ENCODE assay signal across 11 cellular contexts in the genomic region with DNA sequence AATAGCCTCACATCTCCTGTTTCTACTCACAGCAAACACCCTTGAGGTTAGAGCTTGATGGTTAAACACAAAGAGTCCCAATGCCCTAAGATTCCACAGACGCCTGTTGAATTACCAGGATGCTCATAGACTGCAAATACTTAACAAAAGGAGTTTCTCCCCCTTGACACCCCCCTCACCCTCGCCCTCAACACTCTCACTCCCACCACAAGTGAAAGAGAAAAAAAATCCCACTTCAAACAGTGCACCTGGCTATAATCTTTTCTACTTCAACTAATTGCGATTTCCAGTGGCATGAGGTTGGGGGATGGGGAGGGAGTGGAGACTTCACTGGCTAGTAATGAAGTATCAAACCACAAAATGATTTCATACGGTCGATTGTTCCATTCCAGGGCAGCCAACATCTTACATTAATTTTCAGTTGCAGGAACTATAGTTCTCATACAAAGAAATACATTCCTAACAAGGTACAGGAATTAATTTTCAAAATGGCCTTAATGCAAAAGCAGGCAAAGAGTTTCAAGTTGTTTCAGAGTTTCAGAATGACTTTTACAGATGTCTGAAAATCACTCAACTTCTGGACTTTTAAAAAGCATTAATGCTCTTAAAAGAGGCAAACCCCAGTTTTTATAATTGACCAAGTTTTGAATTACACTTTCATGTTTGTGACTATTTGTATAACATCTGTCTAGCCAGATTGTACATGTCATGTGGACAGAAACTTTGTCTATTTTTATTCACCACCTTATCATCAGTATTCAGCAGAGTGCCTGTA.
DNase-seq lines count a peak whose midpoint lies in the region; ATAC-seq, FAIRE-seq and TF ChIP-seq lines count a peak whose summit lies in the region.
"Had no signal": no experiment of that assay in that cellular context is flagged by ENCODE, and none has a peak within 500 bp of the region (broad histone marks: within the 10 kb centered on the region; RNA-seq: fewer than 3 reads in every experiment).

No MANE protein-coding gene starts in this region.

- H3K27me3 ChIP-seq in esophagus muscularis mucosa, result no peaks in the 10 kb centered on the region
- no peaks in the 10 kb centered on the region for H3K27me3 ChIP-seq in small intestine (ENCODE audit: control insufficient read depth in 2 of 2, insufficient read depth in 2 of 2, low read length in 2 of 2)

- no peak for TF ChIP-seq CTCF in esophagus muscularis mucosa (IDR thresholded peaks at IDR 0.05)

- H3K4me3 Mint-ChIP-seq in natural killer cell treated with Interleukin-12 subunit alpha and Interleukin-12 subunit beta and Interleukin-15 and Interleukin-18, amount 100 ng/mL, for 72 hours, result no peak overlapping the region
- no peak overlapping the region for H3K4me3 Mint-ChIP-seq in activated naive CD4-positive, alpha-beta T cell treated with anti-CD3 and anti-CD28 coated beads, Interleukin-2, amount 10 ng/mL, durations not matched to agents 7 days and 5 days

- H3K27ac ChIP-seq in esophagus muscularis mucosa (replicated peaks in 1 of 4) (no peak overlapping the region), small intestine (ENCODE audit: low read depth in 1 of 2, low read length in 1 of 2) (no peak overlapping the region)
- H3K27ac ChIP-seq: HL-60 had no signal

- 83% methylated on average over 5 of the region's 5 CpGs for WGBS in esophagus muscularis mucosa
- 48 to 55% (median 52%) methylated on average over 5 of the region's 5 CpGs for WGBS in small intestine, 3 donors

- no peaks in the 10 kb centered on the region for H3K4me1 Mint-ChIP-seq in natural killer cell treated with Interleukin-12 subunit alpha and Interleukin-12 subunit beta and Interleukin-15 and Interleukin-18, amount 100 ng/mL, for 72 hours (ENCODE audit: low read depth in 2 of 2)
- H3K4me1 Mint-ChIP-seq in activated naive CD4-positive, alpha-beta T cell treated with anti-CD3 and anti-CD28 coated beads, Interleukin-2, amount 10 ng/mL, durations not matched to agents 7 days and 5 days, result no peaks in the 10 kb centered on the region

- no peak for TF ChIP-seq POLR2A in esophagus muscularis mucosa (IDR thresholded peaks at IDR 0.05; ENCODE audit: low read depth)

- TF ChIP-seq EP300 in esophagus muscularis mucosa (IDR thresholded peaks at IDR 0.05), result no peak

- H3K4me1 ChIP-seq in esophagus muscularis mucosa (no peaks in the 10 kb centered on the region), small intestine (ENCODE audit: control insufficient read depth in 2 of 2, insufficient read depth in 1 of 2, low read depth in 1 of 2, low read length in 1 of 2) (no peaks in the 10 kb centered on the region)

- CTCF ChIA-PET in activated naive CD4-positive, alpha-beta T cell treated with anti-CD3 and anti-CD28 coated beads, Interleukin-2, amount 10 ng/mL, durations not matched to agents 7 days and 5 days (lab: Charles Lee), result no interaction called here

- no peak for FAIRE-seq in small intestine (lab: Jason Lieb, UNC)

- H3K36me3 Mint-ChIP-seq in natural killer cell treated with Interleukin-12 subunit alpha and Interleukin-12 subunit beta and Interleukin-15 and Interleukin-18, amount 100 ng/mL, for 72 hours, result no peaks in the 10 kb centered on the region
- H3K36me3 Mint-ChIP-seq in activated naive CD4-positive, alpha-beta T cell treated with anti-CD3 and anti-CD28 coated beads, Interleukin-2, amount 10 ng/mL, durations not matched to agents 7 days and 5 days, result no peaks in the 10 kb centered on the region

- peaks cover 3% of the 10 kb centered on the region for H3K9me3 Mint-ChIP-seq in natural killer cell treated with Interleukin-12 subunit alpha and Interleukin-12 subunit beta and Interleukin-15 and Interleukin-18, amount 100 ng/mL, for 72 hours
- H3K9me3 Mint-ChIP-seq in activated naive CD4-positive, alpha-beta T cell treated with anti-CD3 and anti-CD28 coated beads, Interleukin-2, amount 10 ng/mL, durations not matched to agents 7 days and 5 days, result no peaks in the 10 kb centered on the region

- no peak overlapping the region for H3K4me3 ChIP-seq in esophagus muscularis mucosa
- H3K4me3 ChIP-seq in small intestine (ENCODE audit: low read depth in 1 of 2, low read length in 2 of 2), result no peak overlapping the region

- ATAC-seq in GM18868 (IDR thresholded peaks at IDR 0.05; ENCODE audit: unreplicated experiment) (peak; percentile 76), HG02610 (IDR thresholded peaks at IDR 0.05; ENCODE audit: unreplicated experiment) (peak; percentile 79), left cardiac atrium (no peak)
- no peak for ATAC-seq in natural killer cell treated with Interleukin-12 subunit alpha and Interleukin-12 subunit beta and Interleukin-15 and Interleukin-18, amount 100 ng/mL, for 72 hours

- no peak overlapping the region for H3K27ac Mint-ChIP-seq in natural killer cell treated with Interleukin-12 subunit alpha and Interleukin-12 subunit beta and Interleukin-15 and Interleukin-18, amount 100 ng/mL, for 72 hours
- H3K27ac Mint-ChIP-seq in activated naive CD4-positive, alpha-beta T cell treated with anti-CD3 and anti-CD28 coated beads, Interleukin-2, amount 10 ng/mL, durations not matched to agents 7 days and 5 days, result no peak overlapping the region

- intact Hi-C loops in esophagus muscularis mucosa (cut with DNase I), result no loop called here
- intact Hi-C loops in left cardiac atrium (cut with DNase I), result no loop called here

- peaks cover 11 to 31% of the 10 kb centered on the region in 2 donors for H3K27me3 Mint-ChIP-seq in natural killer cell treated with Interleukin-12 subunit alpha and Interleukin-12 subunit beta and Interleukin-15 and Interleukin-18, amount 100 ng/mL, for 72 hours
- no peaks in the 10 kb centered on the region for H3K27me3 Mint-ChIP-seq in activated naive CD4-positive, alpha-beta T cell treated with anti-CD3 and anti-CD28 coated beads, Interleukin-2, amount 10 ng/mL, durations not matched to agents 7 days and 5 days

- H3K9me3 ChIP-seq in esophagus muscularis mucosa (peaks cover 0 to 6% (median 0%) of the 10 kb centered on the region in 4 donors), small intestine (ENCODE audit: control insufficient read depth, low read depth) (no peaks in the 10 kb centered on the region)

- H3K36me3 ChIP-seq in esophagus muscularis mucosa (no peaks in the 10 kb centered on the region), small intestine (ENCODE audit: control insufficient read depth in 2 of 2, insufficient read depth in 2 of 2, low read length in 2 of 2) (no peaks in the 10 kb centered on the region)

- DNase-seq in NCI-H128 (lab: John Stamatoyannopoulos, UW; ENCODE audit: unreplicated experiment) (peak; percentile 50), esophagus muscularis mucosa (ENCODE audit: extremely low spot score) (peak; percentile 87), small intestine (no peak), left cardiac atrium (no peak)
- DNase-seq in natural killer cell treated with Interleukin-12 subunit alpha and Interleukin-12 subunit beta and Interleukin-15 and Interleukin-18, amount 100 ng/mL, for 72 hours (ENCODE audit: low spot score), result no peak
- DNase-seq in activated naive CD4-positive, alpha-beta T cell treated with anti-CD3 and anti-CD28 coated beads, Interleukin-2, amount 10 ng/mL, durations not matched to agents 7 days and 5 days, result no peak
- DNase-seq: amygdala, foreskin fibroblast had no signal

Comparison
In these comparisons a context has a peak if more than half of its experiments do, and no peak if none do; other contexts are left out.
1. ATAC-seq: peak in GM18868 (single experiment) and HG02610 (single experiment); none in natural killer cell treated with Interleukin-12 subunit alpha and Interleukin-12 subunit beta and Interleukin-15 and Interleukin-18, amount 100 ng/mL, for 72 hours (0 of 2) and left cardiac atrium (0 of 2).
2. DNase-seq: peak in NCI-H128 (single experiment) and esophagus muscularis mucosa (single experiment); none in natural killer cell treated with Interleukin-12 subunit alpha and Interleukin-12 subunit beta and Interleukin-15 and Interleukin-18, amount 100 ng/mL, for 72 hours (single experiment), small intestine (single experiment), activated naive CD4-positive, alpha-beta T cell treated with anti-CD3 and anti-CD28 coated beads, Interleukin-2, amount 10 ng/mL, durations not matched to agents 7 days and 5 days (single experiment) and left cardiac atrium (single experiment).